ENCODE assay signal across 12 cellular contexts in genomic region chr1:229972600-229973296, GRCh38.
DNase-seq lines count a peak whose midpoint lies in the region; ATAC-seq and TF ChIP-seq lines count a peak whose summit lies in the region.
"Had no signal": no experiment of that assay in that cellular context is flagged by ENCODE, and none has a peak within 500 bp of the region (broad histone marks: within the 10 kb centered on the region; RNA-seq: fewer than 3 reads in every experiment).

No MANE protein-coding gene starts in this region.

- POLR2A ChIA-PET in AG04449 (lab: Yijun Ruan, JAX) (no interaction called here), Panc1 (lab: Charles Lee) (no interaction called here), RWPE1 (lab: Yijun Ruan, JAX; ENCODE audit: low non-redundant PET) (no interaction called here)

- BruUV-seq in Panc1 (replicated peaks; lab: Mats Ljungman, UMichigan) = no TSS peak

- no peaks in the 10 kb centered on the region for H3K9me3 Mint-ChIP-seq in activated T-helper 1 cell treated with anti-CD3 and anti-CD28 coated beads, Interleukin-12 subunit alpha, Interleukin-12 subunit beta, Interleukin-2, Interleukin-4 antibody, amounts not matched to agents 30 ng/mL and 10 ng/mL and 1 ng/mL, durations not matched to agents 14 hours and 24 hours and 36 hours

- no peak overlapping the region for H3K27ac Mint-ChIP-seq in activated T-helper 1 cell treated with anti-CD3 and anti-CD28 coated beads, Interleukin-12 subunit alpha, Interleukin-12 subunit beta, Interleukin-2, Interleukin-4 antibody, amounts not matched to agents 30 ng/mL and 10 ng/mL and 1 ng/mL, durations not matched to agents 14 hours and 24 hours and 36 hours
- H3K27ac Mint-ChIP-seq: CD4-positive, alpha-beta memory T cell had no signal

- ATAC-seq in Panc1 (no peak), left cardiac atrium (no peak)

- peaks cover 13% of the 10 kb centered on the region; the same call in 1 of the 2 replicates for H3K9me3 ChIP-seq in Panc1 (ENCODE audit: control insufficient read depth, insufficient read depth, low read depth, low read length)

- peak; percentile 20 for TF ChIP-seq CTCF in AG04449 (IDR thresholded peaks at IDR 0.05; ENCODE audit: insufficient read depth, low read length, missing control alignments)
- TF ChIP-seq CTCF in GM12865 (IDR thresholded peaks at IDR 0.05; ENCODE audit: insufficient read depth, low read depth, low read length, missing control alignments) = peak; percentile 31
- peak; percentile 52 for TF ChIP-seq CTCF in Panc1 (IDR thresholded peaks at IDR 0.05)
- no peak for TF ChIP-seq CTCF in RWPE1 (conservative IDR thresholded peaks at IDR 0.05; ENCODE audit: low read depth)

- H3K27me3 ChIP-seq in Panc1 (ENCODE audit: control insufficient read depth, insufficient read depth, low read length) = no peaks in the 10 kb centered on the region; the same call in 1 of the 2 replicates
- H3K27me3 ChIP-seq: right atrium auricular region, SJSA1 had no signal

- H3K4me1 Mint-ChIP-seq in activated T-helper 1 cell treated with anti-CD3 and anti-CD28 coated beads, Interleukin-12 subunit alpha, Interleukin-12 subunit beta, Interleukin-2, Interleukin-4 antibody, amounts not matched to agents 30 ng/mL and 10 ng/mL and 1 ng/mL, durations not matched to agents 14 hours and 24 hours and 36 hours (ENCODE audit: low read depth) = no peaks in the 10 kb centered on the region

- H3K27ac ChIP-seq in Panc1 (ENCODE audit: low read length) (no peak overlapping the region), RWPE1 (no peak overlapping the region)
- H3K27ac ChIP-seq: right atrium auricular region, SJSA1 had no signal

- no peaks in the 10 kb centered on the region for H3K4me1 ChIP-seq in Panc1 (ENCODE audit: control insufficient read depth, insufficient read depth, low read length)
- H3K4me1 ChIP-seq: right atrium auricular region, SJSA1 had no signal

- DNase-seq in AG04449 (ENCODE audit: low read depth, low spot score) (no peak), GM12865 (ENCODE audit: low read depth) (peak; percentile 37), Panc1 (ENCODE audit: low read depth, low spot score) (no peak), iPS-NIHi11 (ENCODE audit: low spot score) (peak; percentile 71), RWPE1 (ENCODE audit: low spot score) (no peak), left cardiac atrium (no peak), GM03348 (ENCODE audit: low spot score) (no peak)
- DNase-seq in activated T-helper 1 cell treated with anti-CD3 and anti-CD28 coated beads, Interleukin-12 subunit alpha, Interleukin-12 subunit beta, Interleukin-2, Interleukin-4 antibody, amounts not matched to agents 30 ng/mL and 10 ng/mL and 1 ng/mL, durations not matched to agents 14 hours and 24 hours and 36 hours (ENCODE audit: low spot score) = no peak
- DNase-seq: activated CD8-positive, alpha-beta memory T cell treated with anti-CD3 and anti-CD28 coated beads for 24 hours; CD4-positive, alpha-beta memory T cell had no signal

- H3K4me3 ChIP-seq in AG04449 (ENCODE audit: low read depth, low read length) (no peak overlapping the region), GM12865 (ENCODE audit: low read depth, low read length) (no peak overlapping the region), Panc1 (ENCODE audit: low read depth in 2 of 2, low read length in 2 of 2) (no peak overlapping the region)
- H3K4me3 ChIP-seq: right atrium auricular region, SJSA1 had no signal

- CTCF ChIA-PET in AG04449 (lab: Yijun Ruan, JAX) = no interaction called here
- CTCF ChIA-PET in Panc1 (lab: Charles Lee) = no interaction called here
- CTCF ChIA-PET in RWPE1 (lab: Yijun Ruan, JAX) = no interaction called here

- peaks cover 8% of the 10 kb centered on the region for H3K27me3 Mint-ChIP-seq in activated T-helper 1 cell treated with anti-CD3 and anti-CD28 coated beads, Interleukin-12 subunit alpha, Interleukin-12 subunit beta, Interleukin-2, Interleukin-4 antibody, amounts not matched to agents 30 ng/mL and 10 ng/mL and 1 ng/mL, durations not matched to agents 14 hours and 24 hours and 36 hours (ENCODE audit: insufficient read depth)

- intact Hi-C loops in Panc1 (cut with micrococcal nuclease; ENCODE audit: unreplicated experiment) (no loop called here), left cardiac atrium (cut with DNase I) (no loop called here)
- intact Hi-C loops in activated T-helper 1 cell treated with anti-CD3 and anti-CD28 coated beads, Interleukin-12 subunit alpha, Interleukin-12 subunit beta, Interleukin-2, Interleukin-4 antibody, amounts not matched to agents 30 ng/mL and 10 ng/mL and 1 ng/mL, durations not matched to agents 14 hours and 24 hours and 36 hours (cut with micrococcal nuclease) = no loop called here

- no peaks in the 10 kb centered on the region for H3K36me3 Mint-ChIP-seq in activated T-helper 1 cell treated with anti-CD3 and anti-CD28 coated beads, Interleukin-12 subunit alpha, Interleukin-12 subunit beta, Interleukin-2, Interleukin-4 antibody, amounts not matched to agents 30 ng/mL and 10 ng/mL and 1 ng/mL, durations not matched to agents 14 hours and 24 hours and 36 hours (ENCODE audit: low read depth)

- no peak overlapping the region for H3K4me3 Mint-ChIP-seq in activated T-helper 1 cell treated with anti-CD3 and anti-CD28 coated beads, Interleukin-12 subunit alpha, Interleukin-12 subunit beta, Interleukin-2, Interleukin-4 antibody, amounts not matched to agents 30 ng/mL and 10 ng/mL and 1 ng/mL, durations not matched to agents 14 hours and 24 hours and 36 hours
- H3K4me3 Mint-ChIP-seq: CD4-positive, alpha-beta memory T cell had no signal

- H3K36me3 ChIP-seq in Panc1 (ENCODE audit: control insufficient read depth, insufficient read depth, low read length) = no peaks in the 10 kb centered on the region
- H3K36me3 ChIP-seq: right atrium auricular region, SJSA1 had no signal

- in situ Hi-C loops in Panc1 (cut with HindIII; ENCODE audit: low pct_unique_long_range_greater_than_20kb, low sequenced_read_pairs) = no loop called here

Comparison
In these comparisons a context has a peak if more than half of its experiments do, and no peak if none do; other contexts are left out.
1. DNase-seq: peak in GM12865 (single experiment) and iPS-NIHi11 (single experiment); none in AG04449 (single experiment), Panc1 (single experiment), activated T-helper 1 cell treated with anti-CD3 and anti-CD28 coated beads, Interleukin-12 subunit alpha, Interleukin-12 subunit beta, Interleukin-2, Interleukin-4 antibody, amounts not matched to agents 30 ng/mL and 10 ng/mL and 1 ng/mL, durations not matched to agents 14 hours and 24 hours and 36 hours (single experiment), RWPE1 (single experiment), left cardiac atrium (single experiment) and GM03348 (single experiment).